In the genomic region with DNA sequence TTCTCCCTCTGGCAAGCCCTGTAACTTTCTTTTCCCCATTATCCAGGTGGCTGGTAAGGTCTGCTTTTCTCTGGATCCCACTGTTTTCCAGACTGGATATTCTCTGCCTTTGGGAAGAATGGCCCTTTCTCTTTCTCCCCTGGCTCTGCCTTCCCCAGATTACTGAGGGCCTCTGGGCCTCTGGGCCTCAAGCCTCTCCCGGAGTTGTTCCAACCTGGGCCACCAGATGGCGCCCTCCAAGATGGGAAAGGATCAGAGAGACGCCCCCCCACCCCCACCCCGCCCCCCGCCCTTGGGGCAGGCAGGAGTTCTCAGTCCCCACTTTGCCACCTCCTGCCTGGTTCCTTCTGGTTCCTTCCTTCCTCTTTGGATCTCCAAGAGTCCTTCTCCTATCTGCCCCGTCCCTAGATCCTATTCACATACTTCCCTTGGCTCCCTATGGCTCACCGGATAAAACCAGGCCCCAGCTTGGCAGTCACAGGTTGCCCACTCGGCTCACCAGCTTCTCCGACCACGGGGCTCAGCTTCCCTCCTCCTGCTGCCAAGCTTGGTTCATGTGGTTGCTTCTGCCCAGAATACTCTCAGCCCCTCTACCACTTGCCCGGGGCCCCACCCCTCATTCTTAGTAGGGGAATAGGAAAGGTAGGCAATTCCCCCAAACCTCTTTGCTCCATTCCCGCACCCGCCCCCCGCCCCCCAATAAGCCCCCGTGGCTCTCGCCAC, we compare ENCODE assay signal across 1 cellular context.
TF ChIP-seq lines count a peak whose summit lies in the region.

No MANE protein-coding gene starts in this region.

TF ChIP-seq in GM23338, 12 proteins besides CTCF, POLR2A, EP300 and RAD21:
- peak; percentile 15; the same call in 1 of the 2 replicates for TF ChIP-seq POLR2AphosphoS5 (IDR thresholded peaks at IDR 0.05; ENCODE audit: low read depth)
- TF ChIP-seq STAT1 (IDR thresholded peaks at IDR 0.05; ENCODE audit: unreplicated experiment) = no peak
